ENCODE assay signal across 9 cellular contexts in the genomic region with DNA sequence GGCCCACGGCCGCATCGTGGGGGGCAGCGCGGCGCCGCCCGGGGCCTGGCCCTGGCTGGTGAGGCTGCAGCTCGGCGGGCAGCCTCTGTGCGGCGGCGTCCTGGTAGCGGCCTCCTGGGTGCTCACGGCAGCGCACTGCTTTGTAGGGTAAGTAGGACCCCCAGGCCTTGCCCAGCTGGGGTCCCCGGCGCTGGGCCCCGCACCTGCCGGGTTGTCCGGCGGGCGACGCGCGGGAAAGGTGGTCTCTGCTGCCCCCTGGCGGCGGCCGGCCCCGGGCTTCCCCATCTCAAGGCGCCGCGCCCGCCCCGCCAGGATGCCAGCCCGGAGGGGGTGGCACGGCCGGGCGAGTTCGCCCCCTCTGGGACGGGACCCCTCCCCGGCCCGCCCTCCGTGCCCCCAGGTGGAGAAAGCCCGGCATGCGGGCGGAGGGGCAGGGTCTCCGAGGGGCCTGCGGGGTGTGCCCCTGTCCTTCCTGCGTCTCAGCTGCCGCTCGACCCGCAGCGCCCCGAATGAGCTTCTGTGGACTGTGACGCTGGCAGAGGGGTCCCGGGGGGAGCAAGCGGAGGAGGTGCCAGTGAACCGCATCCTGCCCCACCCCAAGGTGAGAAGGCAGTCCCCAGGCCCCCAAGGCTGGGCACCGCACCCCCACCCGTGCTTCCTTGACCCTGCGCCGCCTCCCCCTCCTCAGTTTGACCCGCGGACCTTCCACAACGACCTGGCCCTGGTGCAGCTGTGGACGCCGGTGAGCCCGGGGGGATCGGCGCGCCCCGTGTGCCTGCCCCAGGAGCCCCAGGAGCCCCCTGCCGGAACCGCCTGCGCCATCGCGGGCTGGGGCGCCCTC. TPM values are rescaled to one million over a fixed set of nuclear protein-coding genes. Genes with fewer than 3 reads are reported as not detected.
DNase-seq lines count a peak whose midpoint lies in the region; ATAC-seq and TF ChIP-seq lines count a peak whose summit lies in the region.
"Had no signal": no experiment of that assay in that cellular context is flagged by ENCODE, and none has a peak within 500 bp of the region (broad histone marks: within the 10 kb centered on the region; RNA-seq: fewer than 3 reads in every experiment).

No MANE protein-coding gene starts in this region.

- no peaks in the 10 kb centered on the region for H3K36me3 ChIP-seq in CD8-positive, alpha-beta T cell (ENCODE audit: insufficient read depth, low read length)

- H3K9me3 ChIP-seq in CD8-positive, alpha-beta T cell (ENCODE audit: low read length), result no peaks in the 10 kb centered on the region

- CTCF ChIA-PET in CD8-positive, alpha-beta T cell (lab: Charles Lee), result interaction anchor here (0.6 to 2.1 kb wide), 9 partner anchors 8 to 85 kb away, joined by 3 to 7 read pairs (median 3); no protein-coding TSS in a partner anchor

- H3K4me1 Mint-ChIP-seq in CD8-positive, alpha-beta T cell (ENCODE audit: low read depth), result peaks cover 9% of the 10 kb centered on the region

- H3K4me1 ChIP-seq in CD8-positive, alpha-beta T cell (ENCODE audit: insufficient read depth, low read length), result peaks cover 18% of the 10 kb centered on the region

- H3K27ac Mint-ChIP-seq in CD8-positive, alpha-beta T cell, result no peak overlapping the region

- ATAC-seq in CD8-positive, alpha-beta T cell, result peak; percentile 72
- ATAC-seq in HG02884 (IDR thresholded peaks at IDR 0.05; ENCODE audit: unreplicated experiment), result no peak

- peaks cover 25% of the 10 kb centered on the region for H3K27me3 ChIP-seq in CD8-positive, alpha-beta T cell (ENCODE audit: insufficient read depth, low read length)

- TF ChIP-seq CTCF in CD8-positive, alpha-beta T cell (IDR thresholded peaks at IDR 0.05), result peak; percentile 91

- no peaks in the 10 kb centered on the region for H3K9me3 Mint-ChIP-seq in CD8-positive, alpha-beta T cell

- intact Hi-C loops in CD8-positive, alpha-beta T cell (cut with DNase I, micrococcal nuclease), result loop anchor here (1.0 to 5.0 kb wide), 6 partner anchors 27 to 670 kb away; no protein-coding TSS in a partner anchor

- H3K4me3 ChIP-seq in CD8-positive, alpha-beta T cell (ENCODE audit: low read depth, low read length), result peak overlapping the region; percentile 49

- no peak overlapping the region for H3K4me3 Mint-ChIP-seq in CD8-positive, alpha-beta T cell

- DNase-seq in CD8-positive, alpha-beta T cell, result peak; percentile 42 to 84 (median 59)
- peak; percentile 60 for DNase-seq in HK-2 (ENCODE audit: unreplicated experiment)
- DNase-seq in activated CD4-positive, alpha-beta T cell treated with anti-CD3 and anti-CD28 coated beads for 48 hours, result peak; percentile 76
- peak; percentile 60 for DNase-seq in dermis blood vessel endothelial cell
- DNase-seq in mucosa of gallbladder (ENCODE audit: low spot score), result peak; percentile 47
- peak; percentile 22 to 28 for DNase-seq in stimulated activated CD8-positive, alpha-beta memory T cell treated with anti-CD3 and anti-CD28 coated beads, Interleukin-7, amount 100 ng/mL, for 48 hours (ENCODE audit: extremely low read depth in 1 of 2, low read depth in 1 of 2)
- DNase-seq in foreskin melanocyte, result no peak

- H3K36me3 Mint-ChIP-seq in CD8-positive, alpha-beta T cell, result no peaks in the 10 kb centered on the region

- POLR2A ChIA-PET in CD8-positive, alpha-beta T cell (lab: Charles Lee), result interaction anchor here (2.2 kb wide), 1 partner anchor 28 kb away, joined by 6 read pairs; a partner anchor contains a TSS

- no peak overlapping the region for H3K27ac ChIP-seq in CD8-positive, alpha-beta T cell (ENCODE audit: low read depth, low read length)

- peaks cover 48% of the 10 kb centered on the region for H3K27me3 Mint-ChIP-seq in CD8-positive, alpha-beta T cell (ENCODE audit: low read depth)

RNA-seq across cellular contexts. Expression of a gene that starts 2.0 kb away (rescaled TPM):
- not detected for total RNA-seq in CD8-positive, alpha-beta T cell
- total RNA-seq in dermis blood vessel endothelial cell (not detected in 2 replicates), mucosa of gallbladder (not detected)
- total RNA-seq: M059J had no signal

RNA-seq across cellular contexts. Expression of a gene that starts 3.7 kb away (rescaled TPM):
- not detected for total RNA-seq in CD8-positive, alpha-beta T cell
- total RNA-seq in dermis blood vessel endothelial cell (not detected in 2 replicates), mucosa of gallbladder (not detected)
- total RNA-seq: M059J had no signal

RNA-seq across cellular contexts. Expression of a gene that starts 17.3 kb away (rescaled TPM):
- not detected for total RNA-seq in CD8-positive, alpha-beta T cell
- total RNA-seq in dermis blood vessel endothelial cell (not detected in 2 replicates), mucosa of gallbladder (not detected)
- total RNA-seq: M059J had no signal

RNA-seq across cellular contexts. Expression of a gene that starts 28.1 kb away (rescaled TPM):
- 10 to 100 TPM; 16.5 to 17.2 TPM for total RNA-seq in CD8-positive, alpha-beta T cell
- total RNA-seq in dermis blood vessel endothelial cell (1.3 and 1.5 TPM in 2 replicates), mucosa of gallbladder (4.6 TPM)

RNA-seq across cellular contexts. Expression of a gene that starts 28.3 kb away (rescaled TPM):
- total RNA-seq in CD8-positive, alpha-beta T cell, result 10 to 100 TPM; 53.8 to 55.2 TPM
- total RNA-seq in dermis blood vessel endothelial cell (102 and 112 TPM in 2 replicates), mucosa of gallbladder (65.5 TPM)
